1 cellular context compared by ENCODE assay signal in genomic region chr11:114295676-114296081, GRCh38.
TF ChIP-seq lines count a peak whose summit lies in the region.

No MANE protein-coding gene starts in this region.

TF ChIP-seq in WTC11, 78 proteins besides CTCF, POLR2A, EP300 and RAD21 (continued from another document):
- TF ChIP-seq, protein P1, sequence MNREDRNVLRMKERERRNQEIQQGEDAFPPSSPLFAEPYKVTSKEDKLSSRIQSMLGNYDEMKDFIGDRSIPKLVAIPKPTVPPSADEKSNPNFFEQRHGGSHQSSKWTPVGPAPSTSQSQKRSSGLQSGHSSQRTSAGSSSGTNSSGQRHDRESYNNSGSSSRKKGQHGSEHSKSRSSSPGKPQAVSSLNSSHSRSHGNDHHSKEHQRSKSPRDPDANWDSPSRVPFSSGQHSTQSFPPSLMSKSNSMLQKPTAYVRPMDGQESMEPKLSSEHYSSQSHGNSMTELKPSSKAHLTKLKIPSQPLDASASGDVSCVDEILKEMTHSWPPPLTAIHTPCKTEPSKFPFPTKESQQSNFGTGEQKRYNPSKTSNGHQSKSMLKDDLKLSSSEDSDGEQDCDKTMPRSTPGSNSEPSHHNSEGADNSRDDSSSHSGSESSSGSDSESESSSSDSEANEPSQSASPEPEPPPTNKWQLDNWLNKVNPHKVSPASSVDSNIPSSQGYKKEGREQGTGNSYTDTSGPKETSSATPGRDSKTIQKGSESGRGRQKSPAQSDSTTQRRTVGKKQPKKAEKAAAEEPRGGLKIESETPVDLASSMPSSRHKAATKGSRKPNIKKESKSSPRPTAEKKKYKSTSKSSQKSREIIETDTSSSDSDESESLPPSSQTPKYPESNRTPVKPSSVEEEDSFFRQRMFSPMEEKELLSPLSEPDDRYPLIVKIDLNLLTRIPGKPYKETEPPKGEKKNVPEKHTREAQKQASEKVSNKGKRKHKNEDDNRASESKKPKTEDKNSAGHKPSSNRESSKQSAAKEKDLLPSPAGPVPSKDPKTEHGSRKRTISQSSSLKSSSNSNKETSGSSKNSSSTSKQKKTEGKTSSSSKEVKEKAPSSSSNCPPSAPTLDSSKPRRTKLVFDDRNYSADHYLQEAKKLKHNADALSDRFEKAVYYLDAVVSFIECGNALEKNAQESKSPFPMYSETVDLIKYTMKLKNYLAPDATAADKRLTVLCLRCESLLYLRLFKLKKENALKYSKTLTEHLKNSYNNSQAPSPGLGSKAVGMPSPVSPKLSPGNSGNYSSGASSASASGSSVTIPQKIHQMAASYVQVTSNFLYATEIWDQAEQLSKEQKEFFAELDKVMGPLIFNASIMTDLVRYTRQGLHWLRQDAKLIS (CRISPR knock-in tag; IDR thresholded peaks at IDR 0.05; ENCODE audit: borderline replicate concordance), result no peak
